ENCODE assay signal across 7 cellular contexts in the genomic region with DNA sequence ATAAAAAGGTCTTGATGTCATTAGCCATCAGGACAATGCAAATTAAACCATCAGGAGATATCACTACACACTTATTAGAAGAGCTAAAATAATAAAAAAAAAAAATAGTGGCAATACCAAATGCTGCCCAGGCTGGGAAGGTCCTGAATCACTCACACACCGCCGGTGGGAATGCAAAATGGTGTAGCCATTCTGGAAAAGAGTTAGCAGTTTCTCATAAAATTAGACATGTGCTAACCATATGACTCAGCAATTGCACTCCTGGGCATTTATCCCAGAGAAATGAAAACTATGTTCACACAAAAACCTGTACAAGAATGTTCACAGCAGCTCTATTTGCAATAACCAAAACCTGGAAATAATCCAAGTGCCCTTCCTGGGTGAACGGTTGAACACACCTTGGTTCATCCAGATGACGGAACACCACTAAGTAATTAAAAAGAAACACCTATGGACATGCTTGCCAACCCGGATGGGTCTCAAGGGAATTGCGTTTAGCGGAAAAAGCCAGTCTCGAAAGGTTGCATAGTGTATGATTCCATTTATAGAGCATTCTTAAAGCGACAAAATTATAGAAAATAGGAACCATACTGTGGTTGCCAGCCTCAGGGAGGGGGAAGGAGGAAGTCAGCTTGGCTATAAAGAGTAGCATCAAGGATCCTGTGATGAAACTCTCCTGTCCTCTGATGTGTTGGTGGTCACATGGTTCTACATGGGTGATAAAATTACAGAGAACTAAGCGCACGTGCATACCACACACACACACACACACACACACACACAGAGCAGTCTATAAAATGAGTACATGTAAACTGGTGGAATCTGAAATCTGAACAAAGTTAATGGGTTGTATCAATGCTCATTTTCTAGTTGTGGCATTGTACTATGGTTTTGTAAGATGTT. TPM values are rescaled to one million over a fixed set of nuclear protein-coding genes. Genes with fewer than 3 reads are reported as not detected.
DNase-seq lines count a peak whose midpoint lies in the region; ATAC-seq and TF ChIP-seq lines count a peak whose summit lies in the region.

No MANE protein-coding gene starts in this region.

- peaks cover 57% of the 10 kb centered on the region for H3K36me3 Mint-ChIP-seq in activated CD4-positive, alpha-beta T cell treated with anti-CD3 and anti-CD28 coated beads, Interleukin-2, amount 10 ng/mL, durations not matched to agents 7 days and 5 days (ENCODE audit: low read depth)

- H3K27me3 Mint-ChIP-seq in activated CD4-positive, alpha-beta T cell treated with anti-CD3 and anti-CD28 coated beads, Interleukin-2, amount 10 ng/mL, durations not matched to agents 7 days and 5 days = no peaks in the 10 kb centered on the region

- CTCF ChIA-PET in activated CD4-positive, alpha-beta T cell treated with anti-CD3 and anti-CD28 coated beads, Interleukin-2, amount 10 ng/mL, durations not matched to agents 7 days and 5 days (lab: Charles Lee) = interaction anchor here (0.8 kb wide), 2 partner anchors 83 to 321 kb away, joined by 3 to 4 read pairs; no protein-coding TSS in a partner anchor

- ATAC-seq in GM21825 (IDR thresholded peaks at IDR 0.05; ENCODE audit: unreplicated experiment) (peak; percentile 25), sciatic nerve (peak; percentile 68)

- H3K9me3 Mint-ChIP-seq in activated CD4-positive, alpha-beta T cell treated with anti-CD3 and anti-CD28 coated beads, Interleukin-2, amount 10 ng/mL, durations not matched to agents 7 days and 5 days = no peaks in the 10 kb centered on the region

- DNase-seq in NCI-H1048 (lab: John Stamatoyannopoulos, UW) (peak; percentile 36), fibroblast of pulmonary artery (ENCODE audit: low read depth) (peak; percentile 92), sciatic nerve (ENCODE audit: low spot score) (no peak), mesenteric fat pad (ENCODE audit: low spot score) (no peak)
- peak; percentile 50 for DNase-seq in activated CD4-positive, alpha-beta T cell treated with anti-CD3 and anti-CD28 coated beads, Interleukin-2, amount 10 ng/mL, durations not matched to agents 7 days and 5 days

- intact Hi-C loops in sciatic nerve (cut with DNase I) = no loop called here

- peak overlapping the region; percentile 47; the same call in 1 of the 2 replicates for H3K4me3 ChIP-seq in GM08714 (ENCODE audit: low read length)
- no peak overlapping the region for H3K4me3 ChIP-seq in fibroblast of pulmonary artery (replicated peaks; ENCODE audit: low read depth, low read length)

- TF ChIP-seq CTCF in fibroblast of pulmonary artery (IDR thresholded peaks at IDR 0.05; ENCODE audit: low read length, missing control alignments) = no peak

- POLR2A ChIA-PET in activated CD4-positive, alpha-beta T cell treated with anti-CD3 and anti-CD28 coated beads, Interleukin-2, amount 10 ng/mL, durations not matched to agents 7 days and 5 days (lab: Charles Lee) = no interaction called here

- H3K4me3 Mint-ChIP-seq in activated CD4-positive, alpha-beta T cell treated with anti-CD3 and anti-CD28 coated beads, Interleukin-2, amount 10 ng/mL, durations not matched to agents 7 days and 5 days = peak overlapping the region; percentile 35

- peaks cover 80% of the 10 kb centered on the region for H3K4me1 Mint-ChIP-seq in activated CD4-positive, alpha-beta T cell treated with anti-CD3 and anti-CD28 coated beads, Interleukin-2, amount 10 ng/mL, durations not matched to agents 7 days and 5 days

- peak overlapping the region; percentile 71 for H3K27ac Mint-ChIP-seq in activated CD4-positive, alpha-beta T cell treated with anti-CD3 and anti-CD28 coated beads, Interleukin-2, amount 10 ng/mL, durations not matched to agents 7 days and 5 days

RNA-seq across cellular contexts. Expression of a gene that starts 4.6 kb away (rescaled TPM):
- total RNA-seq in activated CD4-positive, alpha-beta T cell treated with anti-CD3 and anti-CD28 coated beads, Interleukin-2, amount 10 ng/mL, durations not matched to agents 7 days and 5 days = 100 to 1,000 TPM; 111 to 133 TPM
- total RNA-seq in sciatic nerve = 2,463 TPM
- total RNA-seq in mesenteric fat pad = 45.2 TPM

Comparison
In these comparisons a context has a peak if more than half of its experiments do, and no peak if none do; other contexts are left out.
1. DNase-seq: peak in NCI-H1048 (single experiment), activated CD4-positive, alpha-beta T cell treated with anti-CD3 and anti-CD28 coated beads, Interleukin-2, amount 10 ng/mL, durations not matched to agents 7 days and 5 days (single experiment) and fibroblast of pulmonary artery (single experiment); none in sciatic nerve (single experiment) and mesenteric fat pad (single experiment).
2. RNA of a gene that starts 4.6 kb away (total RNA-seq): 2,463 TPM in sciatic nerve (single experiment); 111 to 133 TPM in activated CD4-positive, alpha-beta T cell treated with anti-CD3 and anti-CD28 coated beads, Interleukin-2, amount 10 ng/mL, durations not matched to agents 7 days and 5 days and 45.2 TPM in mesenteric fat pad (single experiment); every median in the first group is over 10 times any median in the second.